In the genomic region with DNA sequence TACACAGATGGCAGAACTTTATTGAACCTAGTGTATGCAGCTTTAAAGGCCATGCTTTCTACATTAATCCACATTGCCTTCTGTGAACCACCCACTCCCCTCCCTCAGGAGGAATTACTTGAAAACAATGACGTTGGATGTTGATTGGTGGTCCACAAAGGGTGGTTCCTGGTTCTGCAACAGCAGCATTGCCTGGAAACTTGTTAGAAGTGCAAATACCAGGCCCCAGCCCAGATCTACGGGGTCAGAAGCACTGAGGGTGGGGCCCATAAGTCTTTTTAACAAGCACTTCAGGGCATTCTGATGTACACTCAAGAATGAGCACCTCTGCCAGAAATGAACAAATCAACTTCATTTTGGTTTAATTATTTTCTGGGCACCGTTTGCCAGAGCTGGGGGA, we compare ENCODE assay signal across 2 cellular contexts.
TF ChIP-seq lines count a peak whose summit lies in the region.

No MANE protein-coding gene starts in this region.

TF ChIP-seq in A549, 52 proteins besides CTCF, POLR2A, EP300 and RAD21 (continued from another document):
- TF ChIP-seq MAZ (IDR thresholded peaks at IDR 0.05; ENCODE audit: borderline replicate concordance, low read depth, low read length), result no peak
- TF ChIP-seq HOXB13 (CRISPR knock-in tag; IDR thresholded peaks at IDR 0.05; ENCODE audit: low read depth), result no peak
- TF ChIP-seq HOXB5 (CRISPR knock-in tag; IDR thresholded peaks at IDR 0.05), result no peak
- TF ChIP-seq POLR2AphosphoS2 (conservative IDR thresholded peaks at IDR 0.05; ENCODE audit: low read length), result no peak
- TF ChIP-seq TFCP2L1 (CRISPR knock-in tag; IDR thresholded peaks at IDR 0.05), result no peak
- no peak for TF ChIP-seq JUNB (IDR thresholded peaks at IDR 0.05)
- TF ChIP-seq CEBPB (IDR thresholded peaks at IDR 0.05), result no peak
- TF ChIP-seq NFE2L2 (conservative IDR thresholded peaks at IDR 0.05; ENCODE audit: low read length), result no peak
- TF ChIP-seq HOXA7 (CRISPR knock-in tag; IDR thresholded peaks at IDR 0.05), result no peak
- no peak for TF ChIP-seq CBX2 (IDR thresholded peaks at IDR 0.05; ENCODE audit: borderline replicate concordance, low read depth)
- TF ChIP-seq SMC3 (IDR thresholded peaks at IDR 0.05), result no peak
- no peak for TF ChIP-seq REST (IDR thresholded peaks at IDR 0.05)

TF ChIP-seq in K562, 482 proteins besides CTCF, POLR2A, EP300 and RAD21 (continued from another document):
- TF ChIP-seq RREB1 (CRISPR knock-in tag; IDR thresholded peaks at IDR 0.05) (no peak), TAL1 (IDR thresholded peaks at IDR 0.05) (no peak), HBP1 (CRISPR knock-in tag; IDR thresholded peaks at IDR 0.05) (no peak)
- TF ChIP-seq, protein P1, sequence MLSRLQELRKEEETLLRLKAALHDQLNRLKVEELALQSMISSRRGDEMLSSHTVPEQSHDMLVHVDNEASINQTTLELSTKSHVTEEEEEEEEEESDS (CRISPR knock-in tag; IDR thresholded peaks at IDR 0.05), result no peak
